Comparison of ENCODE assay signal across 24 cellular contexts in genomic region chr6:143229402-143229801, GRCh38.
DNase-seq lines count a peak whose midpoint lies in the region; ATAC-seq, FAIRE-seq and TF ChIP-seq lines count a peak whose summit lies in the region.
"Had no signal": no experiment of that assay in that cellular context is flagged by ENCODE, and none has a peak within 500 bp of the region (broad histone marks: within the 10 kb centered on the region; RNA-seq: fewer than 3 reads in every experiment).

No MANE protein-coding gene starts in this region.

- no peaks in the 10 kb centered on the region for H4K20me1 ChIP-seq in K562 (replicated peaks; ENCODE audit: control insufficient read depth, insufficient read depth, low read length)
- H4K20me1 ChIP-seq: BLaER1 treated with 17β-estradiol and CSF1 and Interleukin-3, amounts not matched to agents 10 nM and 100 nM had no signal

- peak; percentile 55 for ATAC-seq in stimulated activated naive CD8-positive, alpha-beta T cell treated with anti-CD3 and anti-CD28 coated beads, Interleukin-15, amount 100 ng/mL, for 72 hours
- no peak for ATAC-seq in stimulated activated naive CD8-positive, alpha-beta T cell treated with anti-CD3 and anti-CD28 coated beads, Interleukin-15, Interleukin-2, amounts not matched to agents 100 U/mL and 50 U/mL, for 24 hours
- ATAC-seq in K562 (no peak), lower lobe of right lung (no peak)
- ATAC-seq: A549, GM23338 had no signal

- H3K9ac ChIP-seq in K562 (ENCODE audit: insufficient read depth in 1 of 2, low read depth in 2 of 2, low read length in 2 of 2) = no peak overlapping the region
- H3K9ac ChIP-seq: BLaER1 treated with 17β-estradiol and CSF1 and Interleukin-3, amounts not matched to agents 10 nM and 100 nM had no signal

- H3K36me3 ChIP-seq in K562 (ENCODE audit: control insufficient read depth, insufficient read depth, low read length) = peaks cover 64% of the 10 kb centered on the region; the same call in 2 of the 3 replicates
- H3K36me3 ChIP-seq in H7 (replicated peaks; ENCODE audit: control insufficient read depth, insufficient read depth, low read length) = no peaks in the 10 kb centered on the region
- no peaks in the 10 kb centered on the region for H3K36me3 ChIP-seq in lower lobe of right lung
- H3K36me3 ChIP-seq: BE2C; BLaER1 treated with 17β-estradiol and CSF1 and Interleukin-3, amounts not matched to agents 10 nM and 100 nM; HAP-1 had no signal

- POLR2A ChIA-PET in K562 (lab: Yijun Ruan, JAX) = no interaction called here

- BruUV-seq in K562 (replicated peaks; lab: Mats Ljungman, UMichigan) = no TSS peak

- H3K27me3 ChIP-seq in K562 (ENCODE audit: control insufficient read depth in 2 of 2, insufficient read depth in 2 of 2, low read length in 2 of 2) = no peaks in the 10 kb centered on the region
- H3K27me3 ChIP-seq in H7 (ENCODE audit: control insufficient read depth, insufficient read depth, low read length) = no peaks in the 10 kb centered on the region
- H3K27me3 ChIP-seq in lower lobe of right lung (ENCODE audit: low read depth) = no peaks in the 10 kb centered on the region
- H3K27me3 ChIP-seq: BE2C; BLaER1 treated with 17β-estradiol and CSF1 and Interleukin-3, amounts not matched to agents 10 nM and 100 nM had no signal

- no peaks in the 10 kb centered on the region for H3K9me1 ChIP-seq in K562 (ENCODE audit: control insufficient read depth, insufficient read depth, low read length)

- WGBS in K562 (ENCODE audit: insufficient coverage, low coverage, missing lambda C conversion rate) = 58% methylated on average over 1 of the region's 1 CpG

- H3K27ac Mint-ChIP-seq in stimulated activated naive CD8-positive, alpha-beta T cell treated with anti-CD3 and anti-CD28 coated beads, Interleukin-15, amount 100 ng/mL, for 72 hours = no peak overlapping the region
- H3K27ac Mint-ChIP-seq: CD14-positive monocyte; CD4-positive, alpha-beta T cell; CD8-positive, alpha-beta memory T cell; GM23338 had no signal

- H3K9me3 Mint-ChIP-seq in stimulated activated naive CD8-positive, alpha-beta T cell treated with anti-CD3 and anti-CD28 coated beads, Interleukin-15, amount 100 ng/mL, for 72 hours = peaks cover 0 to 6% of the 10 kb centered on the region in 2 donors
- H3K9me3 Mint-ChIP-seq: CD4-positive, alpha-beta T cell; CD8-positive, alpha-beta memory T cell; GM23338 had no signal

- in situ Hi-C loops in K562 (cut with MboI) = no loop called here

- no peak overlapping the region for H2AFZ ChIP-seq in K562 (ENCODE audit: low read depth, low read length)
- H2AFZ ChIP-seq: GM23338 had no signal

- TF ChIP-seq RAD21 in K562 (CRISPR knock-in tag; conservative IDR thresholded peaks at IDR 0.05 in 1 of 2, IDR thresholded peaks at IDR 0.05 in 1 of 2) = no peak

- no peaks in the 10 kb centered on the region for H3K27me3 Mint-ChIP-seq in stimulated activated naive CD8-positive, alpha-beta T cell treated with anti-CD3 and anti-CD28 coated beads, Interleukin-15, amount 100 ng/mL, for 72 hours
- H3K27me3 Mint-ChIP-seq: CD4-positive, alpha-beta T cell; CD8-positive, alpha-beta memory T cell had no signal

- H3K27ac ChIP-seq in K562 (ENCODE audit: extremely low read depth, low read depth, low read length) (no peak overlapping the region), lower lobe of right lung (no peak overlapping the region)
- H3K27ac ChIP-seq: A549; BLaER1 treated with 17β-estradiol and CSF1 and Interleukin-3, amounts not matched to agents 10 nM and 100 nM had no signal

- no peak overlapping the region for H3K4me2 ChIP-seq in K562 (ENCODE audit: insufficient read depth, low read length)
- H3K4me2 ChIP-seq: A549; BLaER1 treated with 17β-estradiol and CSF1 and Interleukin-3, amounts not matched to agents 10 nM and 100 nM; GM23338 had no signal

- no peaks in the 10 kb centered on the region for H3K79me2 ChIP-seq in K562 (ENCODE audit: control insufficient read depth, insufficient read depth, low read length)

- H3K4me1 ChIP-seq in K562 (replicated peaks in 1 of 2; ENCODE audit: control insufficient read depth in 2 of 2, insufficient read depth in 2 of 2, low read length in 2 of 2) (peaks cover 8% of the 10 kb centered on the region in 2 experiments; a peak in 3 of 5 replicates), lower lobe of right lung (no peaks in the 10 kb centered on the region)
- H3K4me1 ChIP-seq: A549; BE2C; BLaER1 treated with 17β-estradiol and CSF1 and Interleukin-3, amounts not matched to agents 10 nM and 100 nM had no signal

- no peak for FAIRE-seq in K562 (lab: Jason Lieb, UNC)
- FAIRE-seq: A549, D721Med, GM12892 had no signal

- H3K4me3 ChIP-seq in K562 (no peak overlapping the region), H7 (ENCODE audit: insufficient read depth, low read depth, low read length) (no peak overlapping the region), lower lobe of right lung (no peak overlapping the region)
- H3K4me3 ChIP-seq: A549; BLaER1 treated with 17β-estradiol and CSF1 and Interleukin-3, amounts not matched to agents 10 nM and 100 nM; GM23338; HAP-1 had no signal

- DNase-seq in stimulated activated naive CD8-positive, alpha-beta T cell treated with anti-CD3 and anti-CD28 coated beads, Interleukin-15, amount 100 ng/mL, for 72 hours = no peak
- no peak for DNase-seq in stimulated activated naive CD8-positive, alpha-beta T cell treated with anti-CD3 and anti-CD28 coated beads, Interleukin-15, Interleukin-2, amounts not matched to agents 100 U/mL and 50 U/mL, for 24 hours
- DNase-seq in RPMI7951 (ENCODE audit: low read depth) (peak; percentile 17), K562 (ENCODE audit: extremely low read depth in 1 of 4, low spot score in 3 of 4) (peak in 1 of 4 experiments; percentile 9), H7 (no peak), lower lobe of right lung (no peak)
- no peak for DNase-seq in activated T-cell treated with anti-CD3 and anti-CD28 coated beads, Interleukin-2, amount 50 U/mL, for 48 hours
- DNase-seq: 8988T; ACHN; AML-193; BE2C; CD4-positive, alpha-beta T cell; CD8-positive, alpha-beta memory T cell; DMS 273 treated with DMSO at 0.1 percent for 48 hours; DMS79; EL; GDM1 had no signal

- H3K4me1 Mint-ChIP-seq in stimulated activated naive CD8-positive, alpha-beta T cell treated with anti-CD3 and anti-CD28 coated beads, Interleukin-15, amount 100 ng/mL, for 72 hours = no peaks in the 10 kb centered on the region
- H3K4me1 Mint-ChIP-seq: CD14-positive monocyte had no signal

- no peak for TF ChIP-seq POLR2A in K562 (conservative IDR thresholded peaks at IDR 0.05)

- no peak for TF ChIP-seq CTCF in K562 (IDR thresholded peaks at IDR 0.05 in 2 of 3, conservative IDR thresholded peaks at IDR 0.05 in 1 of 3; ENCODE audit: insufficient read depth in 2 of 3, low read depth in 1 of 3, low read length in 3 of 3)
- TF ChIP-seq CTCF in lower lobe of right lung (IDR thresholded peaks at IDR 0.05) = no peak

- H3K9me3 ChIP-seq in K562 (replicated peaks; ENCODE audit: control insufficient read depth, insufficient read depth, low read depth, low read length) = no peaks in the 10 kb centered on the region
- no peaks in the 10 kb centered on the region for H3K9me3 ChIP-seq in lower lobe of right lung
- H3K9me3 ChIP-seq: A549; BE2C; BLaER1 treated with 17β-estradiol and CSF1 and Interleukin-3, amounts not matched to agents 10 nM and 100 nM; HAP-1 had no signal

- no peak for TF ChIP-seq EP300 in K562 (IDR thresholded peaks at IDR 0.05; ENCODE audit: low read length)

- intact Hi-C loops in K562 (cut with micrococcal nuclease) (no loop called here), lower lobe of right lung (cut with DNase I) (no loop called here)

- H3K4me3 Mint-ChIP-seq in stimulated activated naive CD8-positive, alpha-beta T cell treated with anti-CD3 and anti-CD28 coated beads, Interleukin-15, amount 100 ng/mL, for 72 hours = no peak overlapping the region
- H3K4me3 Mint-ChIP-seq: CD14-positive monocyte; CD4-positive, alpha-beta T cell; CD8-positive, alpha-beta memory T cell; GM23338 had no signal

- CTCF ChIA-PET in K562 (lab: Yijun Ruan, JAX; ENCODE audit: low intra/inter-chr PET ratio) = interaction anchor here (0.7 kb wide), 1 partner anchor 10 kb away, joined by 4 read pairs; no protein-coding TSS in a partner anchor

TF ChIP-seq in K562, 482 proteins besides CTCF, POLR2A, EP300 and RAD21 (continues in another document):
- no peak for TF ChIP-seq TAF15 (IDR thresholded peaks at IDR 0.05; ENCODE audit: low read depth, low read length)
- no peak for TF ChIP-seq RBFOX2 (IDR thresholded peaks at IDR 0.05; ENCODE audit: low read depth, low read length)
- TF ChIP-seq PBX2 (CRISPR knock-in tag; IDR thresholded peaks at IDR 0.05; ENCODE audit: low read depth) = no peak
- TF ChIP-seq PBX2 (tag; conservative IDR thresholded peaks at IDR 0.05; ENCODE audit: low read depth) = 0 out of 2 replicates have a peak, but pooled peaks have one; percentile 33
- no peak for TF ChIP-seq PRMT5 (CRISPR knock-in tag; IDR thresholded peaks at IDR 0.05)
- no peak for TF ChIP-seq THAP7 (CRISPR knock-in tag; IDR thresholded peaks at IDR 0.05)
- no peak for TF ChIP-seq WHSC1 (IDR thresholded peaks at IDR 0.05; ENCODE audit: low read length)
